8 cellular contexts compared by ENCODE assay signal in the genomic region with DNA sequence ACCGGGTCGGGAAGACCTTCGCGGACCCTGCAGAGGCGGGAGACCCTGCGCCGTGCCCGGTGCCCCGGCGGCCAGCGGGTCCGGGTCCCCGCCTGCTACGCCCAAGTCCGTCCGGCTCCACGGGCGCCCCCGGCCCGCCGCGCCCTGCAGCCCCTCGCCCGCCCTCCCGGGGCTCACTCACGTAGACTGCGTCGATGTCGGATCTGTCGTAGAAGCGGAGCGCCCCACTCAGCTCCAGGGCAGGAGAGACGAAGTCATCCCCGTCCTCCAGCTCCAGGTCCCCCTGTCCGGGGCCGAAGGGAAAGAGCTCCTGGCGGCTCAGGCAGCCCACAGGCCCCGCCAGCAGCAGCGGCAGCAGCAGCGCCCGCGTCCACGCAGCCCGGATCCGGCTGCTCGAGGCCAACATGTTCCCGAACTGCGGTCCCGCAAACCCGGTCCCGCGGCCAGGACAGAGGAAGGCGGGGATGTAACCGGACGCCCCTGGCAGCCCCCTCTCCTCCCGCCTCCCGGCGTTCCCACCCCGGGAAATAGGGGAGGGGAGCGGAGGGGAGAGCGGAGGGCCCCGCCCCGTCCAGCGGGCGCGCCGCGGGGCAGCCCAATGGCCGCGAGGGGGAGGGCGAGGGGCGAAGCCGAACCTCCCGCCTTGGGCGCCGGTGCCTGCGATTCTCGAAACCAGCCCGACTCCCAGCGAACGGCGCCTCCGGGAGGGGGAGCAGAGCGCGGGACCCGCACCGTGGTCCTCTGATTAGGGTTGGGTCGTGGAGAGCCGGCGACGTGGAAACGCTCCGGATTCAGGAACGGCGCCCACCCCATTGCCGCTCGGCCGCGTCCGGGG. TPM values are rescaled to one million over a fixed set of nuclear protein-coding genes. Genes with fewer than 3 reads are reported as not detected.
A peak's percentile ranks its signal among the peaks of the same experiment; 100 is the strongest.
DNase-seq lines count a peak whose midpoint lies in the region; ATAC-seq, FAIRE-seq and TF ChIP-seq lines count a peak whose summit lies in the region.

A gene with protein sequence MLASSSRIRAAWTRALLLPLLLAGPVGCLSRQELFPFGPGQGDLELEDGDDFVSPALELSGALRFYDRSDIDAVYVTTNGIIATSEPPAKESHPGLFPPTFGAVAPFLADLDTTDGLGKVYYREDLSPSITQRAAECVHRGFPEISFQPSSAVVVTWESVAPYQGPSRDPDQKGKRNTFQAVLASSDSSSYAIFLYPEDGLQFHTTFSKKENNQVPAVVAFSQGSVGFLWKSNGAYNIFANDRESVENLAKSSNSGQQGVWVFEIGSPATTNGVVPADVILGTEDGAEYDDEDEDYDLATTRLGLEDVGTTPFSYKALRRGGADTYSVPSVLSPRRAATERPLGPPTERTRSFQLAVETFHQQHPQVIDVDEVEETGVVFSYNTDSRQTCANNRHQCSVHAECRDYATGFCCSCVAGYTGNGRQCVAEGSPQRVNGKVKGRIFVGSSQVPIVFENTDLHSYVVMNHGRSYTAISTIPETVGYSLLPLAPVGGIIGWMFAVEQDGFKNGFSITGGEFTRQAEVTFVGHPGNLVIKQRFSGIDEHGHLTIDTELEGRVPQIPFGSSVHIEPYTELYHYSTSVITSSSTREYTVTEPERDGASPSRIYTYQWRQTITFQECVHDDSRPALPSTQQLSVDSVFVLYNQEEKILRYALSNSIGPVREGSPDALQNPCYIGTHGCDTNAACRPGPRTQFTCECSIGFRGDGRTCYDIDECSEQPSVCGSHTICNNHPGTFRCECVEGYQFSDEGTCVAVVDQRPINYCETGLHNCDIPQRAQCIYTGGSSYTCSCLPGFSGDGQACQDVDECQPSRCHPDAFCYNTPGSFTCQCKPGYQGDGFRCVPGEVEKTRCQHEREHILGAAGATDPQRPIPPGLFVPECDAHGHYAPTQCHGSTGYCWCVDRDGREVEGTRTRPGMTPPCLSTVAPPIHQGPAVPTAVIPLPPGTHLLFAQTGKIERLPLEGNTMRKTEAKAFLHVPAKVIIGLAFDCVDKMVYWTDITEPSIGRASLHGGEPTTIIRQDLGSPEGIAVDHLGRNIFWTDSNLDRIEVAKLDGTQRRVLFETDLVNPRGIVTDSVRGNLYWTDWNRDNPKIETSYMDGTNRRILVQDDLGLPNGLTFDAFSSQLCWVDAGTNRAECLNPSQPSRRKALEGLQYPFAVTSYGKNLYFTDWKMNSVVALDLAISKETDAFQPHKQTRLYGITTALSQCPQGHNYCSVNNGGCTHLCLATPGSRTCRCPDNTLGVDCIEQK (minus strand): TSS at position 417 of the 835 bp plus-strand sequence. CDS start 11 bp downstream, at position 406.

- intact Hi-C loops in tibial artery (cut with DNase I; ENCODE audit: low total_unique reads), result no loop called here

- H3K27me3 Mint-ChIP-seq in activated T-cell treated with anti-CD3 and anti-CD28 coated beads, Interleukin-2, amount 50 U/mL, for 24 hours, result peaks cover 49% of the 10 kb centered on the region

- TF ChIP-seq CTCF in tibial artery (IDR thresholded peaks at IDR 0.05), result peak; percentile 43 to 44

- no peaks in the 10 kb centered on the region for H3K9me3 Mint-ChIP-seq in activated T-cell treated with anti-CD3 and anti-CD28 coated beads, Interleukin-2, amount 50 U/mL, for 24 hours

- FAIRE-seq in GM12891 (lab: Jason Lieb, UNC), result peak; percentile 86

- peak within 1 kb of the TSS; percentile 56 for H3K4me3 Mint-ChIP-seq in activated T-cell treated with anti-CD3 and anti-CD28 coated beads, Interleukin-2, amount 50 U/mL, for 24 hours

- TF ChIP-seq POLR2A in GM12891 (IDR thresholded peaks at IDR 0.05; ENCODE audit: low read depth, low read length), result no peak

- peak within 1 kb of the TSS; percentile 56 to 65 for H3K4me3 ChIP-seq in esophagus (ENCODE audit: low read depth in 1 of 2, low read length in 2 of 2)
- peak within 1 kb of the TSS; percentile 35 for H3K4me3 ChIP-seq in mononuclear cell (ENCODE audit: low read length)
- H3K4me3 ChIP-seq in tibial artery, result peak within 1 kb of the TSS; percentile 72 to 74

- no peaks in the 10 kb centered on the region for H3K36me3 Mint-ChIP-seq in activated T-cell treated with anti-CD3 and anti-CD28 coated beads, Interleukin-2, amount 50 U/mL, for 24 hours (ENCODE audit: low read depth)

- H3K27ac Mint-ChIP-seq in activated T-cell treated with anti-CD3 and anti-CD28 coated beads, Interleukin-2, amount 50 U/mL, for 24 hours, result no peak within 1 kb of the TSS

- WGBS in esophagus, 2 donors, result 1 to 3% methylated on average over 57 to 100 of the region's 100 CpGs

- H3K4me1 Mint-ChIP-seq in activated T-cell treated with anti-CD3 and anti-CD28 coated beads, Interleukin-2, amount 50 U/mL, for 24 hours (ENCODE audit: low read depth), result peaks cover 24% of the 10 kb centered on the region

- H3K36me3 ChIP-seq in esophagus (ENCODE audit: control insufficient read depth in 2 of 2, insufficient read depth in 2 of 2, low read length in 1 of 2) (no peaks in the 10 kb centered on the region), tibial artery (peaks cover 0 to 5% (median 0%) of the 10 kb centered on the region in 3 donors)

- DNase-seq in A172 (ENCODE audit: low spot score) (peak; percentile 70), GM12891 (ENCODE audit: insufficient read length, low spot score) (peak; percentile 56), NCI-H1436 (lab: John Stamatoyannopoulos, UW) (peak; percentile 68), tibial artery (peak; percentile 88 to 97)
- peak; percentile 61 for DNase-seq in activated T-cell treated with anti-CD3 and anti-CD28 coated beads, Interleukin-2, amount 50 U/mL, for 24 hours

- H3K27me3 ChIP-seq in esophagus (ENCODE audit: control insufficient read depth in 1 of 2, insufficient read depth in 2 of 2, low read length in 2 of 2), result peaks cover 0 to 3% of the 10 kb centered on the region in 2 donors
- peaks cover 38% of the 10 kb centered on the region for H3K27me3 ChIP-seq in mononuclear cell (ENCODE audit: insufficient read depth, low read length)
- H3K27me3 ChIP-seq in tibial artery, result no peaks in the 10 kb centered on the region

- H3K27ac ChIP-seq in esophagus (ENCODE audit: low read depth in 2 of 2, low read length in 1 of 2), result peak within 1 kb of the TSS; percentile 92 to 94
- peak within 1 kb of the TSS; percentile 90 to 94 for H3K27ac ChIP-seq in tibial artery

- peaks cover 3% of the 10 kb centered on the region in 2 donors for H3K4me1 ChIP-seq in esophagus (ENCODE audit: control insufficient read depth in 2 of 2, insufficient read depth in 2 of 2, low read length in 1 of 2)
- H3K4me1 ChIP-seq in mononuclear cell (ENCODE audit: insufficient read depth, low read length), result peaks cover 40% of the 10 kb centered on the region
- peaks cover 0 to 62% (median 32%) of the 10 kb centered on the region in 4 donors for H3K4me1 ChIP-seq in tibial artery

- ATAC-seq in GM18870 (IDR thresholded peaks at IDR 0.05; ENCODE audit: unreplicated experiment), result no peak

- H3K9me3 ChIP-seq in esophagus (ENCODE audit: control insufficient read depth in 2 of 2, insufficient read depth in 1 of 2, low read depth in 1 of 2, low read length in 1 of 2), result no peaks in the 10 kb centered on the region
- no peaks in the 10 kb centered on the region for H3K9me3 ChIP-seq in mononuclear cell (ENCODE audit: low read depth, low read length)
- H3K9me3 ChIP-seq in tibial artery, result no peaks in the 10 kb centered on the region

TF ChIP-seq in GM12891, 5 proteins besides CTCF, POLR2A, EP300 and RAD21:
- TF ChIP-seq POU2F2 (IDR thresholded peaks at IDR 0.05; ENCODE audit: low read depth, low read length) (no peak), PAX5 (IDR thresholded peaks at IDR 0.05; ENCODE audit: insufficient read depth, low read length, severe bottlenecking) (no peak), POLR2AphosphoS5 (IDR thresholded peaks at IDR 0.05; ENCODE audit: low read depth, low read length) (no peak), SPI1 (IDR thresholded peaks at IDR 0.05; ENCODE audit: low read depth, low read length) (no peak), TAF1 (IDR thresholded peaks at IDR 0.05; ENCODE audit: low read depth, low read length) (no peak)

RNA-seq across cellular contexts. Expression of the gene that starts here (rescaled TPM):
- 52.1 and 57.5 TPM in 2 replicates for total RNA-seq in A172 (2014; rRNA removed; shearing (Covaris generic))
- 10.6 TPM for polyA plus RNA-seq in GM12891 (2012; ENCODE audit: low read depth, missing spikeins)
- polyA plus RNA-seq in esophagus, result 10 to 100 TPM in 1 of 2 donors, 1 to 10 TPM in 1; 3.9 to 11.6 TPM
- total RNA-seq in mononuclear cell, result 6.1 TPM
